ENCODE assay signal across 8 cellular contexts in the genomic region with DNA sequence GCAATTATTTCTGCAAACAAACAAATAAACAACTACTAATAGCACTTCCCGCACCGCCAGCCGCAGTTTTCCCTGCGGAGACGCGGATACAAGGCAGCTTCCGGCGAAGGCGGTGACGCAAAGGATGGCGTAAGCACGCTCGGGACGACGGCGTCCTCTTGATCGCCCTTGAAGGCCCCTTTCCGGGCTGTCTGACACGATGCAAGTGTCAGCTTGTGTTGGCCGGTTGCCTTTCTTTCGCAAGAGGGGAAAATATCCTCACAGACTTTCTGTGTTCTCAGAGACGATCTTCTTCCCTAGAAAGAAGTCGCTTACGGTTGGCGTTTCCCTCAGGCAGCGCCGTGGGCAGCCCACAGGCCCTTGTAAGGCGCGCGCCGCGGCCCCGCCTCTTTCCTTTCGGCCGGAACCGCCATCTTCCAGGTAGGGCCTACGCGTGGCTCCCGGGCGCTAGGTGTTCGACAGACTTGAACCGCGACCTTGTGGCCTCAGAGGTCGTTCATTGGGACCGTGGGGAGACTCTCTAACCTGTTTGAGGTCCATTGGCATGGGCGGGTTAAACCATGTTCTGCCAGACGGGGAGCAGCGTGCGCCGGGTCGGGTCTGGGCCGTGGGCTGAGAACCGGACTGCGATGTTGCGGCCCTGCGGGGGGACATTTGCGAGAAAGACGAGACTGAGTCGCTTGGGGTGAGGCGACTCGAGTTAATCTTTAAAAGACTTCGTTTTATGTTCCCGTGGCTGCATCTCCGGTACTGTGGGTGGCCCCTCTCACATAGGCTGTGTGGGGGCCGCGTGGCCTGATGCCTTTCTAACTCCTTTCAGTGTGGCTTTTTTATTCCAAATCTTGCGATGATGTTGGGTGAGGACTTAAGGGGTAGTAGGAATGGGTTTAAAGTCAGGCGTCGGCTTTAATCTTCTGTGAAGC. TPM values are rescaled to one million over a fixed set of nuclear protein-coding genes. Genes with fewer than 3 reads are reported as not detected.
DNase-seq lines count a peak whose midpoint lies in the region; ATAC-seq lines count a peak whose summit lies in the region.

Gene RPL21, plus strand, starts transcription at position 393 of the 923 bp plus-strand sequence. CDS start 2,219 bp downstream, outside the sequence.

- peak; percentile 76 for DNase-seq in DMS79 treated with DMSO at 0.1 percent for 48 hours (lab: John Stamatoyannopoulos, UW)
- peak; percentile 92 for DNase-seq in RPMI8226
- DNase-seq in activated T-helper 1 cell treated with anti-CD3 and anti-CD28 coated beads, Interleukin-2, amount 50 U/mL, for 16 hours (ENCODE audit: low read depth in 1 of 2, low spot score in 1 of 2): peak; percentile 81 to 84
- DNase-seq in fibroblast of gingiva (ENCODE audit: low read depth): peak; percentile 99
- peak; percentile 91 for DNase-seq in naive B cell

- H3K9me3 ChIP-seq in KOPT-K1 (ENCODE audit: insufficient read depth, low read length, poor library complexity, severe bottlenecking): no peaks in the 10 kb centered on the region

- H3K36me3 Mint-ChIP-seq in naive B cell: peaks cover 8 to 15% of the 10 kb centered on the region in 2 donors
- H3K36me3 Mint-ChIP-seq in stimulated activated memory B cell treated with anti-CD40 and anti-IgM and Interleukin-4, amounts not matched to agents 10 μg/mL and 1 μg/mL and 100 μg/mL, for 72 hours: peaks cover 36% of the 10 kb centered on the region

- peak within 1 kb of the TSS; percentile 95 for H3K27ac ChIP-seq in KOPT-K1 (ENCODE audit: low read depth, low read length, poor library complexity, severe bottlenecking)

- no peaks in the 10 kb centered on the region for H3K27me3 Mint-ChIP-seq in naive B cell
- no peaks in the 10 kb centered on the region for H3K27me3 Mint-ChIP-seq in stimulated activated memory B cell treated with anti-CD40 and anti-IgM and Interleukin-4, amounts not matched to agents 10 μg/mL and 1 μg/mL and 100 μg/mL, for 72 hours

- no peaks in the 10 kb centered on the region for H3K9me3 Mint-ChIP-seq in naive B cell
- H3K9me3 Mint-ChIP-seq in stimulated activated memory B cell treated with anti-CD40 and anti-IgM and Interleukin-4, amounts not matched to agents 10 μg/mL and 1 μg/mL and 100 μg/mL, for 72 hours: no peaks in the 10 kb centered on the region

- peak within 1 kb of the TSS; percentile 100 for H3K27ac Mint-ChIP-seq in naive B cell
- H3K27ac Mint-ChIP-seq in stimulated activated memory B cell treated with anti-CD40 and anti-IgM and Interleukin-4, amounts not matched to agents 10 μg/mL and 1 μg/mL and 100 μg/mL, for 72 hours: peak within 1 kb of the TSS; percentile 100

- peaks cover 42 to 49% (median 46%) of the 10 kb centered on the region in 3 donors for H3K4me1 Mint-ChIP-seq in naive B cell
- H3K4me1 Mint-ChIP-seq in stimulated activated memory B cell treated with anti-CD40 and anti-IgM and Interleukin-4, amounts not matched to agents 10 μg/mL and 1 μg/mL and 100 μg/mL, for 72 hours: peaks cover 54% of the 10 kb centered on the region

- peak within 1 kb of the TSS; percentile 93 to 99 (median 98) for H3K4me3 Mint-ChIP-seq in naive B cell
- H3K4me3 Mint-ChIP-seq in stimulated activated memory B cell treated with anti-CD40 and anti-IgM and Interleukin-4, amounts not matched to agents 10 μg/mL and 1 μg/mL and 100 μg/mL, for 72 hours: peak within 1 kb of the TSS; percentile 96

- ATAC-seq in GM21786 (IDR thresholded peaks at IDR 0.05; ENCODE audit: unreplicated experiment): peak; percentile 94
- ATAC-seq in naive B cell (ENCODE audit: low read depth in 2 of 2): peak; percentile 92 to 93
- ATAC-seq in stimulated activated memory B cell treated with anti-CD40 and anti-IgM and Interleukin-4, amounts not matched to agents 10 μg/mL and 1 μg/mL and 100 μg/mL, for 72 hours: peak; percentile 97

- H3K36me3 ChIP-seq in KOPT-K1 (ENCODE audit: insufficient read depth, low read length): peaks cover 37% of the 10 kb centered on the region

RNA-seq across cellular contexts. Expression of gene RPL21, which starts in this region (rescaled TPM):
- polyA plus RNA-seq in naive B cell (ENCODE audit: low read depth in 6 of 6): 1,000 to 10,000 TPM; 5,049 to 7,554 (median 6,763) TPM

Comparison
In these comparisons a context has a peak if more than half of its experiments do, and no peak if none do; other contexts are left out.
1. Peak in every context shown above with its lines: DNase-seq, ATAC-seq and H3K27ac ChIP-seq.